Comparison of ENCODE assay signal across 22 cellular contexts in the genomic region with DNA sequence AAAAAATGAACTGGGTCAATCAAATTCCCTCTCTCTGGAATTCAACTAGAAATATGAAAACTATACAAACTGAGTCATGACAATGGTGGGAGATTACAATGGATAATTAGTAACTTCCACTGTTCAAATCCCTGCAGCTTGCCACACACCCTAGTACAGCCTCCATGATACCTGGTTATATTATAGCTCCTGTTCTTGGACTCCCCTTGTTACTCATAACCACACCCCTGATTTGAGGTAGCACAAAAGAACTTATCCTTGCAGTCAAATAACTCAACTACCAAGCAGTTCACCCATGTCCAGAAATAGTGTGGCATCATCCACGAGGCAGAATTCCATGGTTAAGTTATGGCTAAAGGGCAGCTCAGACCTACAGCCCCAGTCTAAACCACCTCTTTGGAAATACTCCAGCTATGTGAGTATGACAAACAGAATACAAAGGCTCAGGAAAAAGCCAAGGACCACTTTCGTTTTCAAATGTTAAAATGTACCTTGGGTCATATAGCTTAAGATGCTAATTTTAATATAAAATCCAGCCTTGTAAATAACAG.
A peak's percentile ranks its signal among the peaks of the same experiment; 100 is the strongest.
DNase-seq lines count a peak whose midpoint lies in the region; ATAC-seq and TF ChIP-seq lines count a peak whose summit lies in the region.
"Had no signal": no experiment of that assay in that cellular context is flagged by ENCODE, and none has a peak within 500 bp of the region (broad histone marks: within the 10 kb centered on the region; RNA-seq: fewer than 3 reads in every experiment).

No MANE protein-coding gene starts in this region.

- no peak overlapping the region for H3K27ac Mint-ChIP-seq in activated CD8-positive, alpha-beta T cell treated with anti-CD3 and anti-CD28 coated beads for 36 hours
- H3K27ac Mint-ChIP-seq: activated naive CD8-positive, alpha-beta T cell treated with anti-CD3 and anti-CD28 coated beads, Interleukin-2, amount 10 ng/mL, durations not matched to agents 7 days and 5 days; T-helper 17 cell had no signal

- no peaks in the 10 kb centered on the region for H3K9me3 ChIP-seq in mammary epithelial cell (replicated peaks; ENCODE audit: insufficient read depth, low read length)
- H3K9me3 ChIP-seq: right atrium auricular region, transverse colon had no signal

- no peaks in the 10 kb centered on the region for H3K27me3 ChIP-seq in mammary epithelial cell (ENCODE audit: insufficient read depth, low read length)
- H3K27me3 ChIP-seq: right atrium auricular region, transverse colon had no signal

- H3K4me2 ChIP-seq in mammary epithelial cell (ENCODE audit: insufficient read depth, low read depth, low read length), result peak overlapping the region; percentile 37

- peak; percentile 33 for DNase-seq in A172 (ENCODE audit: low spot score)
- peak; percentile 57 for DNase-seq in NCI-H226
- peak; percentile 49 for DNase-seq in mammary epithelial cell
- DNase-seq in kidney tubule cell (ENCODE audit: low spot score), result peak; percentile 91
- no peak for DNase-seq in LoVo (ENCODE audit: low spot score)
- no peak for DNase-seq in activated CD8-positive, alpha-beta T cell treated with anti-CD3 and anti-CD28 coated beads for 36 hours
- no peak for DNase-seq in activated naive CD4-positive, alpha-beta T cell treated with Interleukin-2 at 50 U/mL for 16 hours
- DNase-seq: activated CD4-positive, CD25-positive, alpha-beta regulatory T cell; activated CD8-positive, alpha-beta memory T cell treated with anti-CD3 and anti-CD28 coated beads for 24 hours; activated naive CD8-positive, alpha-beta T cell treated with anti-CD3 and anti-CD28 coated beads, Interleukin-2, amount 10 ng/mL, durations not matched to agents 7 days and 5 days; cerebellar nuclear complex; DMS153; effector memory CD4-positive, alpha-beta T cell; left cardiac atrium; NCI-H187; SIG-M5; stimulated activated CD4-positive, alpha-beta T cell treated with anti-CD3 and anti-CD28 coated beads, Interleukin-15, amount 100 ng/mL, for 24 hours; stimulated activated naive CD4-positive, alpha-beta T cell; T-helper 17 cell; transverse colon had no signal

- WGBS in mammary epithelial cell (ENCODE audit: low coverage, missing lambda C conversion rate), result 0% methylated on average over 2 of the region's 2 CpGs

- no peaks in the 10 kb centered on the region for H3K79me2 ChIP-seq in mammary epithelial cell (ENCODE audit: insufficient read depth, low read length)

- in situ Hi-C loops in mammary epithelial cell (cut with MboI; ENCODE audit: low sequenced_read_pairs in 2 of 2), result no loop called here

- intact Hi-C loops in mammary epithelial cell (cut with micrococcal nuclease), result no loop called here
- intact Hi-C loops in activated CD8-positive, alpha-beta T cell treated with anti-CD3 and anti-CD28 coated beads for 36 hours (cut with micrococcal nuclease), result no loop called here

- no peak overlapping the region for H2AFZ ChIP-seq in mammary epithelial cell (ENCODE audit: low read depth, low read length)

- H3K9ac ChIP-seq in mammary epithelial cell (ENCODE audit: insufficient read depth, low read length), result no peak overlapping the region

- peaks cover 3% of the 10 kb centered on the region for H4K20me1 ChIP-seq in mammary epithelial cell (ENCODE audit: insufficient read depth, low read length)

- H3K36me3 Mint-ChIP-seq in activated CD8-positive, alpha-beta T cell treated with anti-CD3 and anti-CD28 coated beads for 36 hours (ENCODE audit: low read depth), result no peaks in the 10 kb centered on the region

- CTCF ChIA-PET in mammary epithelial cell (lab: Charles Lee; ENCODE audit: low non-redundant PET), result no interaction called here
- CTCF ChIA-PET in activated CD8-positive, alpha-beta T cell treated with anti-CD3 and anti-CD28 coated beads for 36 hours (lab: Charles Lee), result no interaction called here

- H3K4me1 ChIP-seq in mammary epithelial cell (ENCODE audit: insufficient read depth, low read length), result peaks cover 39% of the 10 kb centered on the region

- H3K4me3 Mint-ChIP-seq in activated CD8-positive, alpha-beta T cell treated with anti-CD3 and anti-CD28 coated beads for 36 hours, result no peak overlapping the region
- H3K4me3 Mint-ChIP-seq: activated naive CD8-positive, alpha-beta T cell treated with anti-CD3 and anti-CD28 coated beads, Interleukin-2, amount 10 ng/mL, durations not matched to agents 7 days and 5 days; T-helper 17 cell had no signal

- no TSS peak for BruUV-seq in mammary epithelial cell (replicated peaks; lab: Mats Ljungman, UMichigan)

- H3K36me3 ChIP-seq in mammary epithelial cell (ENCODE audit: insufficient read depth, low read length), result no peaks in the 10 kb centered on the region
- H3K36me3 ChIP-seq: right atrium auricular region, transverse colon had no signal

- H3K4me3 ChIP-seq in mammary epithelial cell (replicated peaks in 1 of 3; ENCODE audit: insufficient read depth in 1 of 3, low read depth in 2 of 3, low read length in 3 of 3), result no peak overlapping the region
- H3K4me3 ChIP-seq: right atrium auricular region, transverse colon had no signal

- no peak for TF ChIP-seq CTCF in mammary epithelial cell (conservative IDR thresholded peaks at IDR 0.05 in 1 of 2, IDR thresholded peaks at IDR 0.05 in 1 of 2; ENCODE audit: extremely low read depth in 1 of 2, insufficient read depth in 1 of 2, low read depth in 1 of 2, low read length in 2 of 2)
- no peak for TF ChIP-seq CTCF in activated CD8-positive, alpha-beta T cell treated with anti-CD3 and anti-CD28 coated beads for 36 hours (IDR thresholded peaks at IDR 0.05)

- dilution Hi-C loops in mammary epithelial cell (cut with HindIII; ENCODE audit: low sequenced_read_pairs), result no loop called here

- H3K27ac ChIP-seq in mammary epithelial cell (ENCODE audit: insufficient read depth, low read depth, low read length), result no peak overlapping the region

- no peaks in the 10 kb centered on the region for H3K27me3 Mint-ChIP-seq in activated CD8-positive, alpha-beta T cell treated with anti-CD3 and anti-CD28 coated beads for 36 hours
- H3K27me3 Mint-ChIP-seq: activated naive CD8-positive, alpha-beta T cell treated with anti-CD3 and anti-CD28 coated beads, Interleukin-2, amount 10 ng/mL, durations not matched to agents 7 days and 5 days; T-helper 17 cell had no signal

- ATAC-seq in activated CD8-positive, alpha-beta T cell treated with anti-CD3 and anti-CD28 coated beads for 36 hours, result no peak
- ATAC-seq in GM19023 (IDR thresholded peaks at IDR 0.05; ENCODE audit: unreplicated experiment), result no peak
- ATAC-seq: left cardiac atrium, T-helper 17 cell had no signal

- peaks cover 4% of the 10 kb centered on the region for H3K9me3 Mint-ChIP-seq in activated CD8-positive, alpha-beta T cell treated with anti-CD3 and anti-CD28 coated beads for 36 hours
- H3K9me3 Mint-ChIP-seq: activated naive CD8-positive, alpha-beta T cell treated with anti-CD3 and anti-CD28 coated beads, Interleukin-2, amount 10 ng/mL, durations not matched to agents 7 days and 5 days had no signal

- POLR2A ChIA-PET in activated CD8-positive, alpha-beta T cell treated with anti-CD3 and anti-CD28 coated beads for 36 hours (lab: Charles Lee), result interaction anchor here (1.1 kb wide), 1 partner anchor 166 kb away, joined by 3 read pairs; no protein-coding TSS in a partner anchor

- no peaks in the 10 kb centered on the region for H3K4me1 Mint-ChIP-seq in activated CD8-positive, alpha-beta T cell treated with anti-CD3 and anti-CD28 coated beads for 36 hours (ENCODE audit: low read depth)

Comparison
In these comparisons a context has a peak if more than half of its experiments do, and no peak if none do; other contexts are left out.
1. DNase-seq: peak in A172 (single experiment), NCI-H226 (single experiment), mammary epithelial cell (single experiment) and kidney tubule cell (single experiment); none in LoVo (single experiment), activated CD8-positive, alpha-beta T cell treated with anti-CD3 and anti-CD28 coated beads for 36 hours (single experiment) and activated naive CD4-positive, alpha-beta T cell treated with Interleukin-2 at 50 U/mL for 16 hours (single experiment).